2 cellular contexts compared by ENCODE assay signal in the genomic region with DNA sequence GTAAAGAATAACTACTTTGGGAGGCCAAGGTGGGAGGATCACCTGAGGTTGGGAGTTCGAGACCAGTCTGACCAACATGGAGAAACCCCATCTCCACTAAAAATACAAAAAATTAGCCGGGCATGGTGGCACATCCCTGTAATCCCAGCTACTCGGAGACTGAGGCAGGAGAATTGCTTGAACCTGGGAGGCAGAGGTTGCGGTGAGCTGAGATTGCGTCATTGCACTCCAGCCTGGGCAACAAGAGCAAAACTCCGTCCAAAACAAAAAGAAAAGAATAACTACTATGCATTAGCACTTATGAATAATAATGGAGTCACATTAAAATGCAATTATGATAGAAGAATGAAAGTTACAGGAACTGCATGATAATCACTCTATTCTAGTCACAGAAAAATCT. TPM values are rescaled to one million over a fixed set of nuclear protein-coding genes. Genes with fewer than 3 reads are reported as not detected.
"Had no signal": no experiment of that assay in that cellular context is flagged by ENCODE, and none has a peak within 500 bp of the region (broad histone marks: within the 10 kb centered on the region; RNA-seq: fewer than 3 reads in every experiment).

No MANE protein-coding gene starts in this region.

RNA-seq across cellular contexts. Expression of gene ENDOU, which starts 57.4 kb away (rescaled TPM):
- total RNA-seq: M059J, MCF 10A had no signal
